19 cellular contexts compared by ENCODE assay signal in genomic region chr20:52996130-52996529, GRCh38. TPM values are rescaled to one million over a fixed set of nuclear protein-coding genes. Genes with fewer than 3 reads are reported as not detected.
DNase-seq lines count a peak whose midpoint lies in the region; ATAC-seq and TF ChIP-seq lines count a peak whose summit lies in the region.
"Had no signal": no experiment of that assay in that cellular context is flagged by ENCODE, and none has a peak within 500 bp of the region (broad histone marks: within the 10 kb centered on the region; RNA-seq: fewer than 3 reads in every experiment).

No MANE protein-coding gene starts in this region.

- H4K20me1 ChIP-seq in mammary epithelial cell (ENCODE audit: insufficient read depth, low read length) = no peaks in the 10 kb centered on the region
- H4K20me1 ChIP-seq: BLaER1 treated with 17β-estradiol and CSF1 and Interleukin-3, amounts not matched to agents 10 nM and 100 nM had no signal

- no peaks in the 10 kb centered on the region for H3K27me3 ChIP-seq in breast epithelium
- no peaks in the 10 kb centered on the region for H3K27me3 ChIP-seq in mammary epithelial cell (ENCODE audit: insufficient read depth, low read length)
- H3K27me3 ChIP-seq: BLaER1 treated with 17β-estradiol and CSF1 and Interleukin-3, amounts not matched to agents 10 nM and 100 nM had no signal

- H3K27me3 Mint-ChIP-seq in T-cell (peaks cover 0 to 4% of the 10 kb centered on the region in 2 donors), mesothelial cell of epicardium (ENCODE audit: low read depth) (no peaks in the 10 kb centered on the region), osteocyte (ENCODE audit: unreplicated experiment) (no peaks in the 10 kb centered on the region)

- DNase-seq in breast epithelium (ENCODE audit: low spot score in 2 of 2) = no peak
- DNase-seq in mammary epithelial cell = no peak
- DNase-seq in T-cell = no peak
- no peak for DNase-seq in mesothelial cell of epicardium (ENCODE audit: low spot score in 2 of 2, unreplicated experiment in 2 of 2)
- DNase-seq in NCI-H2107 treated with DMSO at 0.1 percent for 48 hours (lab: John Stamatoyannopoulos, UW; ENCODE audit: unreplicated experiment) = no peak
- DNase-seq in osteocyte (ENCODE audit: extremely low spot score, unreplicated experiment) = no peak
- DNase-seq: 8988T; CD8-positive, alpha-beta memory T cell; COR-L47; DMS 273 treated with DMSO at 0.1 percent for 48 hours; DMS53; DND-41; EL; H9; IMR-90 had no signal

- WGBS in mammary epithelial cell (ENCODE audit: low coverage, missing lambda C conversion rate) = 100% methylated on average over 1 of the region's 1 CpG

- in situ Hi-C loops in mammary epithelial cell (cut with MboI; ENCODE audit: low sequenced_read_pairs in 2 of 2) = no loop called here

- no peak overlapping the region for H3K9ac ChIP-seq in mammary epithelial cell (ENCODE audit: insufficient read depth, low read length)
- H3K9ac ChIP-seq: BLaER1 treated with 17β-estradiol and CSF1 and Interleukin-3, amounts not matched to agents 10 nM and 100 nM had no signal

- TF ChIP-seq POLR2A in breast epithelium (IDR thresholded peaks at IDR 0.05) = no peak

- no peak overlapping the region for H2AFZ ChIP-seq in mammary epithelial cell (ENCODE audit: low read depth, low read length)

- TF ChIP-seq CTCF in breast epithelium (IDR thresholded peaks at IDR 0.05) = no peak
- TF ChIP-seq CTCF in mammary epithelial cell (conservative IDR thresholded peaks at IDR 0.05 in 1 of 2, IDR thresholded peaks at IDR 0.05 in 1 of 2; ENCODE audit: extremely low read depth in 1 of 2, insufficient read depth in 1 of 2, low read depth in 1 of 2, low read length in 2 of 2) = no peak
- no peak for TF ChIP-seq CTCF in mesothelial cell of epicardium (IDR thresholded peaks at IDR 0.05; ENCODE audit: unreplicated experiment)
- no peak for TF ChIP-seq CTCF in osteocyte (IDR thresholded peaks at IDR 0.05)

- H3K36me3 Mint-ChIP-seq in T-cell (peaks cover 6% of the 10 kb centered on the region), mesothelial cell of epicardium (peaks cover 3% of the 10 kb centered on the region), osteocyte (ENCODE audit: unreplicated experiment) (no peaks in the 10 kb centered on the region)
- H3K36me3 Mint-ChIP-seq: CD8-positive, alpha-beta memory T cell had no signal

- no peaks in the 10 kb centered on the region for H3K9me3 Mint-ChIP-seq in T-cell
- no peaks in the 10 kb centered on the region for H3K9me3 Mint-ChIP-seq in mesothelial cell of epicardium
- H3K9me3 Mint-ChIP-seq in osteocyte (ENCODE audit: unreplicated experiment) = no peaks in the 10 kb centered on the region
- H3K9me3 Mint-ChIP-seq: H9 had no signal

- H3K9me3 ChIP-seq in breast epithelium (no peaks in the 10 kb centered on the region), mammary epithelial cell (replicated peaks; ENCODE audit: insufficient read depth, low read length) (no peaks in the 10 kb centered on the region)
- H3K9me3 ChIP-seq: BLaER1 treated with 17β-estradiol and CSF1 and Interleukin-3, amounts not matched to agents 10 nM and 100 nM had no signal

- no peaks in the 10 kb centered on the region for H3K79me2 ChIP-seq in mammary epithelial cell (ENCODE audit: insufficient read depth, low read length)

- dilution Hi-C loops in mammary epithelial cell (cut with HindIII; ENCODE audit: low sequenced_read_pairs) = loop anchor here (25.0 kb wide), 1 partner anchor 109 kb away; no protein-coding TSS in a partner anchor

- no peaks in the 10 kb centered on the region for H3K36me3 ChIP-seq in breast epithelium
- H3K36me3 ChIP-seq in mammary epithelial cell (ENCODE audit: insufficient read depth, low read length) = no peaks in the 10 kb centered on the region
- H3K36me3 ChIP-seq: BLaER1 treated with 17β-estradiol and CSF1 and Interleukin-3, amounts not matched to agents 10 nM and 100 nM had no signal

- intact Hi-C loops in breast epithelium (cut with DNase I; ENCODE audit: low total_unique reads) = no loop called here
- intact Hi-C loops in mammary epithelial cell (cut with micrococcal nuclease) = no loop called here

- H3K4me3 Mint-ChIP-seq in T-cell (no peak overlapping the region), mesothelial cell of epicardium (no peak overlapping the region), osteocyte (ENCODE audit: unreplicated experiment) (no peak overlapping the region)
- H3K4me3 Mint-ChIP-seq: B cell; CD8-positive, alpha-beta memory T cell; H9 had no signal

- POLR2A ChIA-PET in T-cell (lab: Charles Lee) = interaction anchor here in 1 of 2 donors (1.0 kb wide), 1 partner anchor 16 kb away, joined by 3 read pairs; no protein-coding TSS in a partner anchor

- H3K4me1 Mint-ChIP-seq in T-cell (peaks cover 55 to 69% (median 58%) of the 10 kb centered on the region in 3 donors), mesothelial cell of epicardium (peaks cover 20% of the 10 kb centered on the region), osteocyte (ENCODE audit: unreplicated experiment) (no peaks in the 10 kb centered on the region)

- peak overlapping the region; percentile 74 to 95 for H3K27ac Mint-ChIP-seq in T-cell
- peak overlapping the region; percentile 65 for H3K27ac Mint-ChIP-seq in mesothelial cell of epicardium
- H3K27ac Mint-ChIP-seq in osteocyte (ENCODE audit: unreplicated experiment) = no peak overlapping the region
- H3K27ac Mint-ChIP-seq: B cell; CD8-positive, alpha-beta memory T cell; H9 had no signal

- H3K4me2 ChIP-seq in mammary epithelial cell (ENCODE audit: insufficient read depth, low read depth, low read length) = no peak overlapping the region
- H3K4me2 ChIP-seq: BLaER1 treated with 17β-estradiol and CSF1 and Interleukin-3, amounts not matched to agents 10 nM and 100 nM had no signal

- CTCF ChIA-PET in mammary epithelial cell (lab: Charles Lee; ENCODE audit: low non-redundant PET) (no interaction called here), T-cell (lab: Charles Lee) (no interaction called here)

- H3K4me3 ChIP-seq in breast epithelium = no peak overlapping the region
- no peak overlapping the region for H3K4me3 ChIP-seq in mammary epithelial cell (replicated peaks in 1 of 3; ENCODE audit: insufficient read depth in 1 of 3, low read depth in 2 of 3, low read length in 3 of 3)
- H3K4me3 ChIP-seq: BLaER1 treated with 17β-estradiol and CSF1 and Interleukin-3, amounts not matched to agents 10 nM and 100 nM had no signal

- H3K4me1 ChIP-seq in breast epithelium (peaks cover 3 to 18% of the 10 kb centered on the region in 2 donors), mammary epithelial cell (ENCODE audit: insufficient read depth, low read length) (peaks cover 20% of the 10 kb centered on the region)

- no peak for ATAC-seq in T-cell (replicated peaks in 1 of 4)
- no peak for ATAC-seq in HG02938 (IDR thresholded peaks at IDR 0.05; ENCODE audit: unreplicated experiment)

- no TSS peak for BruUV-seq in mammary epithelial cell (replicated peaks; lab: Mats Ljungman, UMichigan)

- H3K27ac ChIP-seq in breast epithelium (peak overlapping the region; percentile 56 to 58), mammary epithelial cell (ENCODE audit: insufficient read depth, low read depth, low read length) (no peak overlapping the region)
- H3K27ac ChIP-seq: BLaER1 treated with 17β-estradiol and CSF1 and Interleukin-3, amounts not matched to agents 10 nM and 100 nM had no signal

RNA-seq across cellular contexts. Expression of gene TSHZ2, which starts 24.0 kb away (rescaled TPM):
- 100 to 1,000 TPM in 1 of 3 donors, 10 to 100 TPM in 2; 31.7 to 106 (median 59.6) TPM for total RNA-seq in breast epithelium
- total RNA-seq in mammary epithelial cell = 10 to 100 TPM; 10.0 to 11.5 TPM
- polyA plus RNA-seq in mammary epithelial cell = 4.0 TPM
- 11.8 TPM for polyA minus RNA-seq in mammary epithelial cell
- total RNA-seq in T-cell = 10 to 100 TPM; 20.2 to 42.9 (median 25.8) TPM
- total RNA-seq in mesothelial cell of epicardium = 28.8 to 31.0 TPM (median 29.1 TPM) in 3 replicates
- total RNA-seq in osteocyte = not detected in 2 replicates
- total RNA-seq: G401 had no signal

Comparison
In these comparisons a context has a peak if more than half of its experiments do, and no peak if none do; other contexts are left out.
1. RNA of gene TSHZ2, which starts 24.0 kb away (total RNA-seq): 31.7 to 106 TPM in breast epithelium, 28.8 to 31.0 TPM in mesothelial cell of epicardium, 20.2 to 42.9 TPM in T-cell and 10.0 to 11.5 TPM in mammary epithelial cell; not detected in osteocyte; every median in the first group is over 10 times any median in the second.